In the genomic region with DNA sequence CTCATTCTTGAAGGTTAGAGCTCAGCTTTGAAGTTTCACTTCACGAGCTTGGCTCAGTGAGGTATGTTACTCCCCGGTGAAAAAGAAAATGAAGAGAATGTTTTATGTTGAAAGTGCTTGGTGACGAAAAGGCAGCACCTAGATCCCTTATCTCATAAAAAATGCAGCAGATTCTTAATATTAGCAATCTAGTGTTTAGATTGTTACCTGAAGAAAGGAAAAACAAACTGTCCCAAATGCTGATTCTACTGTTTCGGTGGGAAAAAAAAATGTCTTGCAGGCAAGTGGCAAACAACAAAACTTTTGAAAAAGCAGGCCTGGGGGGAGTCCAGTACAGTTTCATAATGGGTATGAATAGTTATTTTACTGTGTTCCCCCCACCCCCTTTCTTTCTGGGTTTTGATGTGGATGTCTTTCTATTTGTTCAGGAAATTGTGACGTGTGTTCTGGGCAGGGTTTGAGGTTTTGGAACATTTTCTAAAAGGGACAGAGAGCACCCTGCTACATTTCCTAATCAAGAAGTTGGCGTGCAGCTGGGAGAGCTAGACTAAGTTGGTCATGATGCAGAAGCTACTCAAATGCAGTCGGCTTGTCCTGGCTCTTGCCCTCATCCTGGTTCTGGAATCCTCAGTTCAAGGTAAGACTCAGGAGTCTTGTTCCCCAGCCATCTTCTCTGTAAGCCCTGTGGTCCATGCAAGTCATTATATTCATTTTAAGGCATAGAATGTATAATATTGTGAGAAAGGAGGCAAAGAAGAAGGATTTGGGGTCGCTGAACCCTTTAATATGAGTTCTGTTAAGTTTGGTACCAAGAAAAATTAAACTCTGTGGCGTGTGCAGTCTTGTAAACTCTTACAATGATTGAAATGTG, we compare ENCODE assay signal across 8 cellular contexts. TPM values are rescaled to one million over a fixed set of nuclear protein-coding genes. Genes with fewer than 3 reads are reported as not detected.
DNase-seq lines count a peak whose midpoint lies in the region; ATAC-seq lines count a peak whose summit lies in the region.

SRGN (plus strand) TSS at position 504 of the 871 bp plus-strand sequence; CDS start at position 559, 55 bp downstream.

- H3K27ac ChIP-seq in adipose tissue (ENCODE audit: low read depth, low read length): peak within 1 kb of the TSS; percentile 82

- DNase-seq in T follicular helper cell (ENCODE audit: low read depth): peak; percentile 75
- DNase-seq in hepatic stellate cell (ENCODE audit: low spot score): peak; percentile 79
- DNase-seq in stimulated activated CD4-positive, alpha-beta T cell treated with anti-CD3 and anti-CD28 coated beads, Interleukin-2, amount 100 ng/mL, for 24 hours: peak; percentile 66 to 79
- no peak for DNase-seq in DMS 273 (lab: John Stamatoyannopoulos, UW; ENCODE audit: unreplicated experiment)
- no peak for DNase-seq in H7

- no peaks in the 10 kb centered on the region for H3K27me3 ChIP-seq in H7 (ENCODE audit: control insufficient read depth, insufficient read depth, low read length)

- WGBS in adipose tissue, 3 donors: 21 to 49% (median 24%) methylated on average over 9 of the region's 9 CpGs

- peak; percentile 31 for ATAC-seq in GM18519 (IDR thresholded peaks at IDR 0.05; ENCODE audit: low FRiP score, unreplicated experiment)
- ATAC-seq in HG03060 (IDR thresholded peaks at IDR 0.05; ENCODE audit: low read depth, unreplicated experiment): peak; percentile 45

- no peak within 1 kb of the TSS for H3K4me3 ChIP-seq in H7 (ENCODE audit: insufficient read depth, low read depth, low read length)

- H3K36me3 ChIP-seq in H7 (replicated peaks; ENCODE audit: control insufficient read depth, insufficient read depth, low read length): no peaks in the 10 kb centered on the region

RNA-seq across cellular contexts. Expression of gene SRGN, which starts in this region (rescaled TPM):
- 100 to 1,000 TPM in 2 of 3 donors, 10 to 100 TPM in 1; 32.0 to 290 (median 181) TPM for polyA plus RNA-seq in adipose tissue
- not detected in 2 replicates for total RNA-seq in H7 (2014; rRNA removed; shearing (Covaris generic))

Comparison
In these comparisons a context has a peak if more than half of its experiments do, and no peak if none do; other contexts are left out.
1. DNase-seq: peak in T follicular helper cell (single experiment), hepatic stellate cell (single experiment) and stimulated activated CD4-positive, alpha-beta T cell treated with anti-CD3 and anti-CD28 coated beads, Interleukin-2, amount 100 ng/mL, for 24 hours (2 of 2); none in DMS 273 (single experiment) and H7 (single experiment).